ENCODE assay signal across 17 cellular contexts in the genomic region with DNA sequence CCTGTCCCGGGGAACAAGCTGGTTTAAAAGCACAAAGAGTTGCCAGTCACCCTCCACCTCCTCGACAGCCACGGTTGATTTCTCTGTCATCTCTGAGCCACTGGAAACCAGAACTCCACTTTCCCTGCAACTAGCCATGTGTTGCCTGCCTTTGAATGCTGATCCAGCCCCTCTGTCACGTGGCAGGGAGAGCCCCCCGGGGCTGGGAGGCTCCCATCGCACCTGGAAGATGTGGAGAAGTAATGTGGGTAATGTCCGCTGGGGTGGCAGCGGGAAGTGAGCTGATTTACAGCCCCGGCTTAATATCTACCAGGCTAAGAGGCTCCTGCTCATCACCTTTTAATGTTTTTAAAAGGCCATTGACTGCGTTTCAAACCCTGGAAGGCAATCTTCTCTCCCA. TPM values are rescaled to one million over a fixed set of nuclear protein-coding genes. Genes with fewer than 3 reads are reported as not detected.
DNase-seq lines count a peak whose midpoint lies in the region; ATAC-seq, FAIRE-seq and TF ChIP-seq lines count a peak whose summit lies in the region.
"Had no signal": no experiment of that assay in that cellular context is flagged by ENCODE, and none has a peak within 500 bp of the region (broad histone marks: within the 10 kb centered on the region; RNA-seq: fewer than 3 reads in every experiment).

No MANE protein-coding gene starts in this region.

- H3K4me3 ChIP-seq in BE2C (ENCODE audit: low read depth, low read length) (no peak overlapping the region), bronchial epithelial cell (ENCODE audit: low read depth, low read length) (no peak overlapping the region), neural cell (ENCODE audit: low read length) (no peak overlapping the region)
- H3K4me3 ChIP-seq: BLaER1 treated with 17β-estradiol and CSF1 and Interleukin-3, amounts not matched to agents 10 nM and 100 nM had no signal

- TF ChIP-seq CTCF in BE2C (IDR thresholded peaks at IDR 0.05; ENCODE audit: low read depth, low read length) (no peak), bronchial epithelial cell (IDR thresholded peaks at IDR 0.05; ENCODE audit: insufficient read depth, low read length, severe bottlenecking) (no peak), neural cell (IDR thresholded peaks at IDR 0.05; ENCODE audit: poor library complexity, severe bottlenecking) (no peak)

- peaks cover 26% of the 10 kb centered on the region for H3K36me3 ChIP-seq in BE2C
- no peaks in the 10 kb centered on the region for H3K36me3 ChIP-seq in bronchial epithelial cell (ENCODE audit: control insufficient read depth, insufficient read depth, low read length)
- no peaks in the 10 kb centered on the region for H3K36me3 ChIP-seq in neural cell (ENCODE audit: insufficient read depth, low read length)
- H3K36me3 ChIP-seq: BLaER1 treated with 17β-estradiol and CSF1 and Interleukin-3, amounts not matched to agents 10 nM and 100 nM had no signal

- no peaks in the 10 kb centered on the region for H3K9me2 ChIP-seq in neural cell (ENCODE audit: insufficient read depth, low read length)

- ATAC-seq in GM18870 (IDR thresholded peaks at IDR 0.05; ENCODE audit: unreplicated experiment) (no peak), HG03045 (IDR thresholded peaks at IDR 0.05; ENCODE audit: unreplicated experiment) (no peak)

- no peaks in the 10 kb centered on the region for H4K20me1 ChIP-seq in neural cell (ENCODE audit: insufficient read depth)
- H4K20me1 ChIP-seq: BLaER1 treated with 17β-estradiol and CSF1 and Interleukin-3, amounts not matched to agents 10 nM and 100 nM had no signal

- FAIRE-seq in bronchial epithelial cell (lab: Jason Lieb, UNC): peak; percentile 7
- FAIRE-seq: H54 had no signal

- TF ChIP-seq RAD21 in neural cell (conservative IDR thresholded peaks at IDR 0.05): no peak

- no peaks in the 10 kb centered on the region for H3K79me2 ChIP-seq in neural cell (replicated peaks; ENCODE audit: insufficient read depth, low read length)

- H3K4me2 ChIP-seq in neural cell (ENCODE audit: low read length): no peak overlapping the region
- H3K4me2 ChIP-seq: BLaER1 treated with 17β-estradiol and CSF1 and Interleukin-3, amounts not matched to agents 10 nM and 100 nM had no signal

- H3K27ac ChIP-seq in neural cell (ENCODE audit: low read length) (no peak overlapping the region), substantia nigra (ENCODE audit: low read depth, low read length, poor library complexity, severe bottlenecking) (peak overlapping the region; percentile 67)
- H3K27ac ChIP-seq: 22Rv1; BLaER1 treated with 17β-estradiol and CSF1 and Interleukin-3, amounts not matched to agents 10 nM and 100 nM had no signal

- H3K9me3 ChIP-seq in BE2C: no peaks in the 10 kb centered on the region
- no peaks in the 10 kb centered on the region for H3K9me3 ChIP-seq in neural cell (ENCODE audit: low read length)
- H3K9me3 ChIP-seq: BLaER1 treated with 17β-estradiol and CSF1 and Interleukin-3, amounts not matched to agents 10 nM and 100 nM had no signal

- no peaks in the 10 kb centered on the region for H3F3A ChIP-seq in neural cell (ENCODE audit: insufficient read depth, low read length, poor library complexity, severe bottlenecking)

- peaks cover 19% of the 10 kb centered on the region for H3K4me1 ChIP-seq in BE2C
- H3K4me1 ChIP-seq: BLaER1 treated with 17β-estradiol and CSF1 and Interleukin-3, amounts not matched to agents 10 nM and 100 nM had no signal

- DNase-seq in BE2C (peak; percentile 31), bronchial epithelial cell (ENCODE audit: low read depth) (no peak), substantia nigra (lab: John Stamatoyannopoulos, UW) (no peak), HCEC 1CT (no peak)
- DNase-seq in NK-92 treated with Interleukin-12 subunit alpha and Interleukin-12 subunit beta, amount 100 ng/mL, for 24 hours (lab: John Stamatoyannopoulos, UW): no peak
- DNase-seq: AML-193; Calu3; CD4-positive, CD25-positive, alpha-beta regulatory T cell; DMS 273 treated with DMSO at 0.1 percent for 48 hours had no signal

- H3K9ac ChIP-seq in neural cell (ENCODE audit: low read length): no peak overlapping the region
- H3K9ac ChIP-seq: BLaER1 treated with 17β-estradiol and CSF1 and Interleukin-3, amounts not matched to agents 10 nM and 100 nM had no signal

- H3K27me3 ChIP-seq in BE2C (no peaks in the 10 kb centered on the region), bronchial epithelial cell (ENCODE audit: control insufficient read depth, insufficient read depth, low read length) (no peaks in the 10 kb centered on the region), neural cell (ENCODE audit: insufficient read depth, low read depth, low read length) (peaks cover 1% of the 10 kb centered on the region)

- no peak for TF ChIP-seq EP300 in neural cell (conservative IDR thresholded peaks at IDR 0.05; ENCODE audit: poor library complexity, severe bottlenecking)

- no peak overlapping the region for H2AFZ ChIP-seq in neural cell (ENCODE audit: low read depth, low read length)

TF ChIP-seq in neural cell, 6 proteins besides CTCF, POLR2A, EP300 and RAD21:
- peak; percentile 32 for TF ChIP-seq POLR2AphosphoS5 (IDR thresholded peaks at IDR 0.05)
- TF ChIP-seq SMC3 (conservative IDR thresholded peaks at IDR 0.05; ENCODE audit: poor library complexity): no peak

RNA-seq across cellular contexts. Expression of a gene that starts 7.5 kb away (rescaled TPM):
- polyA plus RNA-seq in BE2C (2012; ENCODE audit: insufficient read depth, insufficient read length, low read depth): 6.9 TPM
- total RNA-seq in bronchial epithelial cell: not detected in 2 replicates
- polyA plus RNA-seq in neural cell: 0.14 TPM in 1 of 2 replicates, not detected in the other
- polyA minus RNA-seq in neural cell: not detected in 2 replicates
- total RNA-seq: Calu3; CD4-positive, CD25-positive, alpha-beta regulatory T cell; HT-29 had no signal
- polyA plus RNA-seq: CD4-positive, CD25-positive, alpha-beta regulatory T cell; IgD-negative memory B cell had no signal
